Comparison of ENCODE assay signal across 23 cellular contexts in the genomic region with DNA sequence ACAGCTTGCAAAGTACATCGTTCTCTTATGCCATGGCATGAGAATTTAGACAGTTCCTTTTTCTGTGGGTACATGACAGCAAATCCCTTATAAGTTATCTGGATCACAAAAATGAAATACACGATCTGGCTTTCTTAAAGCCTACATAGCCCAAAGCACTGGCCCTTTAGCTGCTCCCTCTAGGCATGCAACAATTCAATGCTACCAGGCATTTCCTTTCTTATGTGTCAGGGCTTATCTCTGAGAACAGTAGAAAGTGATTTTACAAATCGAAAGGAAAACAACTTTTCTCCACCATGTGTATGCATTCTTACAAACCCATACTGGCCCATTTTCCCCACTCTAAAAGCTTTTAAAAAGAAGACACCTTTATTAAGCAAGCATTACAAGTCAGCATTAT.
"Had no signal": no experiment of that assay in that cellular context is flagged by ENCODE, and none has a peak within 500 bp of the region (broad histone marks: within the 10 kb centered on the region; RNA-seq: fewer than 3 reads in every experiment).

No MANE protein-coding gene starts in this region.

- H3K27me3 ChIP-seq: brain microvascular endothelial cell, cardiac muscle cell had no signal

- H3K9me3 ChIP-seq: MG63 had no signal

- H2AFZ ChIP-seq: PC-9 had no signal

- H3K4me1 Mint-ChIP-seq: activated B cell treated with CpG ODN at 0.5 μM for 24 hours; activated CD4-positive, alpha-beta T cell treated with anti-CD3 and anti-CD28 coated beads, Interleukin-2, amount 10 ng/mL, durations not matched to agents 7 days and 5 days; activated T-helper 17 cell treated with anti-CD3 and anti-CD28 coated beads, Interleukin-2, amount 50 U/mL, for 72 hours had no signal

- H3K36me3 Mint-ChIP-seq: activated CD4-positive, alpha-beta memory T cell treated with anti-CD3 and anti-CD28 coated beads for 36 hours; activated naive CD8-positive, alpha-beta T cell had no signal

- H3K27ac Mint-ChIP-seq: activated B cell treated with CpG ODN at 0.5 μM for 24 hours; activated CD4-positive, alpha-beta memory T cell treated with anti-CD3 and anti-CD28 coated beads for 36 hours; activated CD4-positive, alpha-beta T cell treated with anti-CD3 and anti-CD28 coated beads, Interleukin-2, amount 10 ng/mL, durations not matched to agents 7 days and 5 days; activated naive CD4-positive, alpha-beta T cell treated with anti-CD3 and anti-CD28 coated beads for 36 hours; activated naive CD8-positive, alpha-beta T cell; activated T-helper 17 cell treated with anti-CD3 and anti-CD28 coated beads, Interleukin-2, amount 50 U/mL, for 72 hours; T-helper 1 cell treated with Interleukin-12 subunit alpha and Interleukin-12 subunit beta and Interleukin-4 antibody, amounts not matched to agents 30 μg/mL and 1 μg/mL, for 36 hours had no signal

- ATAC-seq: activated T-helper 17 cell treated with anti-CD3 and anti-CD28 coated beads, Interleukin-2, amount 50 U/mL, for 72 hours had no signal

- H3K4me3 Mint-ChIP-seq: activated B cell treated with CpG ODN at 0.5 μM for 24 hours; activated CD4-positive, alpha-beta memory T cell treated with anti-CD3 and anti-CD28 coated beads for 36 hours; activated CD4-positive, alpha-beta T cell treated with anti-CD3 and anti-CD28 coated beads, Interleukin-2, amount 10 ng/mL, durations not matched to agents 7 days and 5 days; activated naive CD4-positive, alpha-beta T cell treated with anti-CD3 and anti-CD28 coated beads for 36 hours; activated naive CD8-positive, alpha-beta T cell; activated T-helper 17 cell treated with anti-CD3 and anti-CD28 coated beads, Interleukin-2, amount 50 U/mL, for 72 hours; T-helper 1 cell treated with Interleukin-12 subunit alpha and Interleukin-12 subunit beta and Interleukin-4 antibody, amounts not matched to agents 30 μg/mL and 1 μg/mL, for 36 hours had no signal

- H3K27ac ChIP-seq: brain microvascular endothelial cell, cardiac muscle cell, PC-9 had no signal

- H3K9me3 Mint-ChIP-seq: activated B cell treated with CpG ODN at 0.5 μM for 24 hours; activated CD4-positive, alpha-beta memory T cell treated with anti-CD3 and anti-CD28 coated beads for 36 hours; activated CD4-positive, alpha-beta T cell treated with anti-CD3 and anti-CD28 coated beads, Interleukin-2, amount 10 ng/mL, durations not matched to agents 7 days and 5 days; activated naive CD4-positive, alpha-beta T cell treated with anti-CD3 and anti-CD28 coated beads for 36 hours; activated T-helper 17 cell treated with anti-CD3 and anti-CD28 coated beads, Interleukin-2, amount 50 U/mL, for 72 hours; T-helper 1 cell treated with Interleukin-12 subunit alpha and Interleukin-12 subunit beta and Interleukin-4 antibody, amounts not matched to agents 30 μg/mL and 1 μg/mL, for 36 hours had no signal

- H3K4me2 ChIP-seq: PC-9 had no signal

- DNase-seq: activated B cell treated with CpG ODN at 0.5 μM for 24 hours; activated CD4-positive, alpha-beta memory T cell treated with anti-CD3 and anti-CD28 coated beads for 36 hours; activated CD4-positive, alpha-beta T cell treated with anti-CD3 and anti-CD28 coated beads for 1 hour; activated CD4-positive, alpha-beta T cell treated with anti-CD3 and anti-CD28 coated beads, Interleukin-2, amount 10 ng/mL, durations not matched to agents 7 days and 5 days; activated CD8-positive, alpha-beta memory T cell treated with anti-CD3 and anti-CD28 coated beads for 24 hours; activated gamma-delta T cell; activated naive CD4-positive, alpha-beta T cell treated with anti-CD3 and anti-CD28 coated beads for 36 hours; activated T-cell treated with anti-CD3 and anti-CD28 coated beads, Interleukin-2, amount 50 U/mL, for 48 hours; amygdala; brain microvascular endothelial cell; MG63; NCI-H1105 treated with DMSO at 0.1 percent for 48 hours; NCI-H1436 treated with DMSO at 0.1 percent for 48 hours; NCI-H187 treated with DMSO at 0.1 percent for 48 hours; NCI-H2081 treated with DMSO at 0.1 percent for 48 hours; NCI-H446; NCI-H524; PC-9; SHP77 treated with DMSO at 0.1 percent for 48 hours had no signal
